In the genomic region with DNA sequence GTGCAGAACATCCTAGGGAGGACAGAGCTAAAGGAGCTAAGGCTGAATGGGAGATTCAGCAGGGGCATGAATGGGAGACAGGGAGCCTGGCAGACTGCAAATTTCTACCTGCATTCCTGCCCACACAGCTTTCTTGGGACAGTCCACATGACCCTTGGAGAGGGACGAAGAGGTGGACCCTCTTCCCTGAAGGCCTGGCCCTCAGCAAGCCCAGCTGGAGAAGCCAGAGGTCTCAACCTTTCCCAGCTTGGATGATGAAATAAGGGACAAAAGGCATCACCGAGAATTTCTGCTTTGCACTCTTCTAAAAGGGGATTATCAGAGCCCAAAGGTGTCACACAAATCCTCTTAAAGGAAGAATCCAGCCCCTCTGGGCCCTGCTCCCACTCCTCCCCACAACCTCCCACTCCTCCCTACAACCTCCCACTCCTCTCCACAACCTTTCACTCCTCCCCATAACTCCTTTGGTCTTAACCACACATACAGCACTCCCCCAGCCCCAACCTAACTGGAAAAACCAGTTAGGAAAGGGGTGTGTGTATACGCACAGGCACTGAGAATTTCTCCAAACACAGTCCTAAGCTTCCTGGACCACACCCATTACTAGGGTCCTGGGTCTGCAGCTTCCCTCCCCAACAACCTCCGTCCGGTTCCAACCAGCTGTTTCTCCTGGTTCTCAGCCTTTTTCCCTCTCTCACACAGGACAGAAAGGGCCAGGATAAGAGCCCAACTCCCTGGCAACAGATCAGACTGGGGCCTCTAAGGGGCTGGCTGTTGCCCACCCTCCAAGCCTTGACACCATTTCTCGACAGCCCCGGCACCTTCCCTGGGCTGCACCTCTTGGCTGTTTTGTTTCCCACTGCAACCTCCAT, we compare ENCODE assay signal across 10 cellular contexts. TPM values are rescaled to one million over a fixed set of nuclear protein-coding genes. Genes with fewer than 3 reads are reported as not detected.
DNase-seq lines count a peak whose midpoint lies in the region; ATAC-seq, FAIRE-seq and TF ChIP-seq lines count a peak whose summit lies in the region.
"Had no signal": no experiment of that assay in that cellular context is flagged by ENCODE, and none has a peak within 500 bp of the region (broad histone marks: within the 10 kb centered on the region; RNA-seq: fewer than 3 reads in every experiment).

No MANE protein-coding gene starts in this region.

- H3K27me3 ChIP-seq in esophagus muscularis mucosa (no peaks in the 10 kb centered on the region), trophoblast cell (ENCODE audit: insufficient read depth, low read length) (no peaks in the 10 kb centered on the region)

- H3K4me3 Mint-ChIP-seq in T-helper 17 cell = no peak overlapping the region
- H3K4me3 Mint-ChIP-seq: CD4-positive, CD25-positive, alpha-beta regulatory T cell; central memory CD8-positive, alpha-beta T cell had no signal

- H3K36me3 ChIP-seq in esophagus muscularis mucosa = peaks cover 4 to 27% (median 18%) of the 10 kb centered on the region in 4 donors
- H3K36me3 ChIP-seq in trophoblast cell (ENCODE audit: control insufficient read depth in 1 of 2, insufficient read depth in 2 of 2, low read length in 2 of 2) = peaks cover 11 to 16% of the 10 kb centered on the region in 2 experiments

- peak; percentile 25 for DNase-seq in COLO668 (lab: John Stamatoyannopoulos, UW; ENCODE audit: unreplicated experiment)
- DNase-seq in NCI-H748 (lab: John Stamatoyannopoulos, UW; ENCODE audit: unreplicated experiment) = peak; percentile 78
- DNase-seq in esophagus muscularis mucosa (ENCODE audit: extremely low spot score) = no peak
- peak; percentile 71 to 81 for DNase-seq in trophoblast cell
- no peak for DNase-seq in NCI-H2107 (lab: John Stamatoyannopoulos, UW)
- no peak for DNase-seq in T-helper 17 cell
- DNase-seq in frontal cortex (ENCODE audit: low spot score in 2 of 2) = no peak
- DNase-seq in ecto neural progenitor cell (ENCODE audit: low spot score) = no peak
- DNase-seq: CD4-positive, CD25-positive, alpha-beta regulatory T cell had no signal

- no peak for FAIRE-seq in frontal cortex (lab: Jason Lieb, UNC)

- peak overlapping the region; percentile 97 for H2AK5ac ChIP-seq in trophoblast cell (ENCODE audit: low read length)

- no peak for ATAC-seq in T-helper 17 cell

- peak overlapping the region; percentile 99 for H4K91ac ChIP-seq in trophoblast cell (ENCODE audit: low read depth, low read length)

- H3K9me3 ChIP-seq in esophagus muscularis mucosa (no peaks in the 10 kb centered on the region), trophoblast cell (ENCODE audit: insufficient read depth, low read depth, low read length) (no peaks in the 10 kb centered on the region), T-helper 17 cell (ENCODE audit: control insufficient read depth, low read length, poor library complexity, severe bottlenecking) (no peaks in the 10 kb centered on the region)

- peaks cover 57% of the 10 kb centered on the region for H3K79me1 ChIP-seq in trophoblast cell (ENCODE audit: low read length)

- H3K23ac ChIP-seq in trophoblast cell (ENCODE audit: low read length) = no peak overlapping the region

- peak overlapping the region; percentile 90 for H4K12ac ChIP-seq in trophoblast cell (ENCODE audit: low read depth, low read length)

- H3K4me2 ChIP-seq in trophoblast cell (ENCODE audit: low read length) = peak overlapping the region; percentile 39

- H3K18ac ChIP-seq in trophoblast cell (ENCODE audit: low read length) = peak overlapping the region; percentile 86

- intact Hi-C loops in esophagus muscularis mucosa (cut with DNase I) = no loop called here

- no peak overlapping the region for H3K27ac Mint-ChIP-seq in T-helper 17 cell
- H3K27ac Mint-ChIP-seq: CD4-positive, CD25-positive, alpha-beta regulatory T cell had no signal

- peak overlapping the region; percentile 97 for H2BK5ac ChIP-seq in trophoblast cell (ENCODE audit: low read depth, low read length, poor library complexity)

- H3K9ac ChIP-seq in trophoblast cell (ENCODE audit: low read length) = peak overlapping the region; percentile 9

- no peaks in the 10 kb centered on the region for H3K36me3 Mint-ChIP-seq in T-helper 17 cell (ENCODE audit: low read depth)
- H3K36me3 Mint-ChIP-seq: CD4-positive, CD25-positive, alpha-beta regulatory T cell had no signal

- H2BK120ac ChIP-seq in trophoblast cell (ENCODE audit: insufficient read depth, low read length, poor library complexity) = peak overlapping the region; percentile 99

- H3K14ac ChIP-seq in trophoblast cell (ENCODE audit: low read length) = peak overlapping the region; percentile 94

- peaks cover 4% of the 10 kb centered on the region for H3K4me1 Mint-ChIP-seq in T-helper 17 cell

- H3K27ac ChIP-seq in esophagus muscularis mucosa (replicated peaks in 1 of 4) (peak overlapping the region; percentile 90 to 97 (median 93)), trophoblast cell (ENCODE audit: low read depth, low read length) (peak overlapping the region; percentile 99)

- no peak for TF ChIP-seq POLR2A in esophagus muscularis mucosa (IDR thresholded peaks at IDR 0.05; ENCODE audit: low read depth)

- H3K4me3 ChIP-seq in esophagus muscularis mucosa = no peak overlapping the region
- H3K4me3 ChIP-seq in trophoblast cell (ENCODE audit: low read depth, low read length) = no peak overlapping the region

- TF ChIP-seq CTCF in esophagus muscularis mucosa (IDR thresholded peaks at IDR 0.05) = no peak

- 34% methylated on average over 6 of the region's 7 CpGs for WGBS in esophagus muscularis mucosa
- WGBS in trophoblast cell (ENCODE audit: extremely low coverage, insufficient coverage, insufficient read length) = no CpG with 5 or more reads among the region's 7 CpGs

- peak overlapping the region; percentile 77 for H3K4ac ChIP-seq in trophoblast cell (ENCODE audit: low read depth, low read length)

- H2AFZ ChIP-seq in trophoblast cell (ENCODE audit: insufficient read depth, low read length, poor library complexity) = peak overlapping the region; percentile 65

- H3K79me2 ChIP-seq in trophoblast cell (ENCODE audit: control insufficient read depth, insufficient read depth, low read length, poor library complexity) = peaks cover 28% of the 10 kb centered on the region

- peak overlapping the region; percentile 92 for H2BK12ac ChIP-seq in trophoblast cell (ENCODE audit: low read length)

- H3K27me3 Mint-ChIP-seq in T-helper 17 cell = peaks cover 21% of the 10 kb centered on the region

- no peak for TF ChIP-seq EP300 in esophagus muscularis mucosa (IDR thresholded peaks at IDR 0.05)

- peak overlapping the region; percentile 95 for H4K8ac ChIP-seq in trophoblast cell (ENCODE audit: low read depth, low read length)

- H3K4me1 ChIP-seq in esophagus muscularis mucosa (peaks cover 70 to 90% (median 89%) of the 10 kb centered on the region in 4 donors), trophoblast cell (ENCODE audit: control insufficient read depth in 1 of 2, insufficient read depth in 2 of 2, low read length in 2 of 2) (peaks cover 68 to 74% of the 10 kb centered on the region in 2 experiments)

RNA-seq across cellular contexts. Expression of a gene that starts 38.5 kb away (rescaled TPM):
- total RNA-seq in esophagus muscularis mucosa (1,000 to 10,000 TPM in 1 of 4 donors, 100 to 1,000 TPM in 3; 665 to 1,629 (median 791) TPM), T-helper 17 cell (1,000 to 10,000 TPM; 1,682 to 1,804 TPM), frontal cortex (667 TPM)
- polyA plus RNA-seq in trophoblast cell (2013) = 1,657 and 1,703 TPM in 2 replicates

RNA-seq across cellular contexts. Expression of a gene that starts 38.6 kb away (rescaled TPM):
- total RNA-seq in esophagus muscularis mucosa = 1 to 10 TPM; 2.2 to 5.4 (median 3.1) TPM
- polyA plus RNA-seq in trophoblast cell (2013) = 1.4 and 1.7 TPM in 2 replicates
- total RNA-seq in T-helper 17 cell = 10 to 100 TPM; 20.0 to 23.5 TPM
- total RNA-seq in frontal cortex = 2.9 TPM

Comparison
In these comparisons a context has a peak if more than half of its experiments do, and no peak if none do; other contexts are left out.
1. DNase-seq: peak in COLO668 (single experiment), NCI-H748 (single experiment) and trophoblast cell (2 of 2); none in esophagus muscularis mucosa (single experiment), NCI-H2107 (single experiment), T-helper 17 cell (0 of 3), frontal cortex (0 of 2) and ecto neural progenitor cell (single experiment).